Comparison of ENCODE assay signal across 9 cellular contexts in genomic region chr6:25486580-25486979, GRCh38.
"Had no signal": no experiment of that assay in that cellular context is flagged by ENCODE, and none has a peak within 500 bp of the region (broad histone marks: within the 10 kb centered on the region; RNA-seq: fewer than 3 reads in every experiment).

No MANE protein-coding gene starts in this region.

- DNase-seq: activated CD4-positive, alpha-beta T cell treated with anti-CD3 and anti-CD28 coated beads, Interleukin-2, amount 50 U/mL, for 1 hour; activated gamma-delta T cell; activated naive CD8-positive, alpha-beta T cell treated with anti-CD3 and anti-CD28 coated beads, Interleukin-2, amount 10 ng/mL, durations not matched to agents 7 days and 5 days; activated T-cell treated with anti-CD3 and anti-CD28 coated beads, Interleukin-2, amount 50 U/mL, for 4 hours; esophagus squamous epithelium; midbrain; naive B cell; stimulated activated CD4-positive, alpha-beta T cell treated with anti-CD3 and anti-CD28 coated beads, Interleukin-15, amount 100 ng/mL, for 24 hours; stimulated activated CD4-positive, alpha-beta T cell treated with anti-CD3 and anti-CD28 coated beads, Interleukin-4, amount 100 ng/mL, for 24 hours had no signal
